Comparison of ENCODE assay signal across 1 cellular context in the genomic region with DNA sequence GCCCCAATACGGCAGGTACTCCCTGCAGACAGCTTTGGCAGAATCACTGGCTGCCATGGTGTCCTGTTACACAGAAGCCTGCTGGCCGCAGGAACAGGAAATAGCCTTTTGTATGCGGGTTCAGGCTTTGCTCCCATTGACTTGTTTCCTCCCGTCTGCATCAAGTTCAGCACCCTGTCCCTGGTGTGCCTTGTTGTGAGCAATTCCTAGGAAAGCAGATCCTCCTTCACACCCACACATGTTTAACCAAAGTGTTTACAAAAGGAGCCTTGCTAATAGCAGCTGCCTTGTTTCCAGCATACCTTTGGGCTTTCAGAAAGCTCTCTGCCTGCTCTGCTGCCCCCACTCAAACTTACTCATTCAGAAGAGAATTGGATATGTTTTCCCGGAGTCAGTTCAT.
TF ChIP-seq lines count a peak whose summit lies in the region.

No MANE protein-coding gene starts in this region.

TF ChIP-seq in K562, 482 proteins besides CTCF, POLR2A, EP300 and RAD21 (continued from another document):
- TF ChIP-seq, protein P1, sequence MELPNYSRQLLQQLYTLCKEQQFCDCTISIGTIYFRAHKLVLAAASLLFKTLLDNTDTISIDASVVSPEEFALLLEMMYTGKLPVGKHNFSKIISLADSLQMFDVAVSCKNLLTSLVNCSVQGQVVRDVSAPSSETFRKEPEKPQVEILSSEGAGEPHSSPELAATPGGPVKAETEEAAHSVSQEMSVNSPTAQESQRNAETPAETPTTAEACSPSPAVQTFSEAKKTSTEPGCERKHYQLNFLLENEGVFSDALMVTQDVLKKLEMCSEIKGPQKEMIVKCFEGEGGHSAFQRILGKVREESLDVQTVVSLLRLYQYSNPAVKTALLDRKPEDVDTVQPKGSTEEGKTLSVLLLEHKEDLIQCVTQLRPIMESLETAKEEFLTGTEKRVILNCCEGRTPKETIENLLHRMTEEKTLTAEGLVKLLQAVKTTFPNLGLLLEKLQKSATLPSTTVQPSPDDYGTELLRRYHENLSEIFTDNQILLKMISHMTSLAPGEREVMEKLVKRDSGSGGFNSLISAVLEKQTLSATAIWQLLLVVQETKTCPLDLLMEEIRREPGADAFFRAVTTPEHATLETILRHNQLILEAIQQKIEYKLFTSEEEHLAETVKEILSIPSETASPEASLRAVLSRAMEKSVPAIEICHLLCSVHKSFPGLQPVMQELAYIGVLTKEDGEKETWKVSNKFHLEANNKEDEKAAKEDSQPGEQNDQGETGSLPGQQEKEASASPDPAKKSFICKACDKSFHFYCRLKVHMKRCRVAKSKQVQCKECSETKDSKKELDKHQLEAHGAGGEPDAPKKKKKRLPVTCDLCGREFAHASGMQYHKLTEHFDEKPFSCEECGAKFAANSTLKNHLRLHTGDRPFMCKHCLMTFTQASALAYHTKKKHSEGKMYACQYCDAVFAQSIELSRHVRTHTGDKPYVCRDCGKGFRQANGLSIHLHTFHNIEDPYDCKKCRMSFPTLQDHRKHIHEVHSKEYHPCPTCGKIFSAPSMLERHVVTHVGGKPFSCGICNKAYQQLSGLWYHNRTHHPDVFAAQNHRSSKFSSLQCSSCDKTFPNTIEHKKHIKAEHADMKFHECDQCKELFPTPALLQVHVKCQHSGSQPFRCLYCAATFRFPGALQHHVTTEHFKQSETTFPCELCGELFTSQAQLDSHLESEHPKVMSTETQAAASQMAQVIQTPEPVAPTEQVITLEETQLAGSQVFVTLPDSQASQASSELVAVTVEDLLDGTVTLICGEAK (IDR thresholded peaks at IDR 0.05), result peak; percentile 47; the same call in 1 of the 2 replicates
- TF ChIP-seq, protein P1 (CRISPR knock-in tag; IDR thresholded peaks at IDR 0.05), result no peak
- TF ChIP-seq CSDE1 (IDR thresholded peaks at IDR 0.05) (no peak), GABPA (tag; conservative IDR thresholded peaks at IDR 0.05; ENCODE audit: low read depth) (peak; percentile 56; the same call in 1 of the 2 replicates), ZNF695 (CRISPR knock-in tag; IDR thresholded peaks at IDR 0.05) (no peak), TCF7L2 (IDR thresholded peaks at IDR 0.05; ENCODE audit: low read depth, low read length) (no peak), CBX3 (IDR thresholded peaks at IDR 0.05; ENCODE audit: borderline replicate concordance in 1 of 2, low read length in 2 of 2) (no peak), POU5F1 (IDR thresholded peaks at IDR 0.05; ENCODE audit: borderline replicate concordance, low read depth, low read length, partially characterized antibody) (no peak)
